1 cellular context compared by ENCODE assay signal in the genomic region with DNA sequence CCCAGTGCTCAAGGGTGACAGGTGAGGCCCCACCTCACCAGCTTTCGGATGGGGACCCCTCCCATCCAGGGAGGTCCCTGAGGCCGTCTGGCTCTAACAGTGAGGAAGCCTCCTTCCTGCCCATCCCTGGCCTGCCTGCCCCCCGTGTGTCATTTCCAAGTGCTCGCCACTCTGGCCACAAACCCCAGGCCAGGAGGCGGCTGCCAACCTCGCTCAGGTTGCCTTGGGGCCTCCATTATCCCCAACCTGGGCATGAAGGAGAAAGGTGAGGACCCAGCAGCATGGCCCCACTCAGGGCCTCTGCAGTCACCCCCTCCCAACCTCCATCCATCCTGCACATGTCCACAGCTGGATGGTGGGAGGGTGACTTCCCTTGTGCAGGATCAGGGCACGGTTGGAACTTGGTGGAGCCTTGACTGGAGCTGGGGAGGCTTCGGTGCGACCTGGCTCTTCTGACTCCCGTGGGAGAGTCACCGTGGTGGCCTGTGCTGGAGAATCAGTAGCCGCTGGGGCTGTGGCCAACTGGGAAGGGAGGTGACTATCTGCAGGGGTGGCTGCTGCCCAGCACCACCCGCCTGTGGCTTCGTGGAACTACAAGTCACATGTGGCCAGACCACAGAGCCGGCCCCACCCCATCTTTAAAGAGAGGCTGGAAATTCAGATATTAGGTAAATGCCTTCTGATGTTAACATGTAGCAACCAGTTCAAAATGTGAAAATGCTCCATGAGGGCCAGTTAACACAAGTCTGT.
TF ChIP-seq lines count a peak whose summit lies in the region.

No MANE protein-coding gene starts in this region.

TF ChIP-seq in HepG2, 621 proteins besides CTCF, POLR2A, EP300 and RAD21 (continued from another document):
- TF ChIP-seq, protein P1, sequence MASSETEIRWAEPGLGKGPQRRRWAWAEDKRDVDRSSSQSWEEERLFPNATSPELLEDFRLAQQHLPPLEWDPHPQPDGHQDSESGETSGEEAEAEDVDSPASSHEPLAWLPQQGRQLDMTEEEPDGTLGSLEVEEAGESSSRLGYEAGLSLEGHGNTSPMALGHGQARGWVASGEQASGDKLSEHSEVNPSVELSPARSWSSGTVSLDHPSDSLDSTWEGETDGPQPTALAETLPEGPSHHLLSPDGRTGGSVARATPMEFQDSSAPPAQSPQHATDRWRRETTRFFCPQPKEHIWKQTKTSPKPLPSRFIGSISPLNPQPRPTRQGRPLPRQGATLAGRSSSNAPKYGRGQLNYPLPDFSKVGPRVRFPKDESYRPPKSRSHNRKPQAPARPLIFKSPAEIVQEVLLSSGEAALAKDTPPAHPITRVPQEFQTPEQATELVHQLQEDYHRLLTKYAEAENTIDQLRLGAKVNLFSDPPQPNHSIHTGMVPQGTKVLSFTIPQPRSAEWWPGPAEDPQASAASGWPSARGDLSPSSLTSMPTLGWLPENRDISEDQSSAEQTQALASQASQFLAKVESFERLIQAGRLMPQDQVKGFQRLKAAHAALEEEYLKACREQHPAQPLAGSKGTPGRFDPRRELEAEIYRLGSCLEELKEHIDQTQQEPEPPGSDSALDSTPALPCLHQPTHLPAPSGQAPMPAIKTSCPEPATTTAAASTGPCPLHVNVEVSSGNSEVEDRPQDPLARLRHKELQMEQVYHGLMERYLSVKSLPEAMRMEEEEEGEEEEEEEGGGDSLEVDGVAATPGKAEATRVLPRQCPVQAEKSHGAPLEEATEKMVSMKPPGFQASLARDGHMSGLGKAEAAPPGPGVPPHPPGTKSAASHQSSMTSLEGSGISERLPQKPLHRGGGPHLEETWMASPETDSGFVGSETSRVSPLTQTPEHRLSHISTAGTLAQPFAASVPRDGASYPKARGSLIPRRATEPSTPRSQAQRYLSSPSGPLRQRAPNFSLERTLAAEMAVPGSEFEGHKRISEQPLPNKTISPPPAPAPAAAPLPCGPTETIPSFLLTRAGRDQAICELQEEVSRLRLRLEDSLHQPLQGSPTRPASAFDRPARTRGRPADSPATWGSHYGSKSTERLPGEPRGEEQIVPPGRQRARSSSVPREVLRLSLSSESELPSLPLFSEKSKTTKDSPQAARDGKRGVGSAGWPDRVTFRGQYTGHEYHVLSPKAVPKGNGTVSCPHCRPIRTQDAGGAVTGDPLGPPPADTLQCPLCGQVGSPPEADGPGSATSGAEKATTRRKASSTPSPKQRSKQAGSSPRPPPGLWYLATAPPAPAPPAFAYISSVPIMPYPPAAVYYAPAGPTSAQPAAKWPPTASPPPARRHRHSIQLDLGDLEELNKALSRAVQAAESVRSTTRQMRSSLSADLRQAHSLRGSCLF (CRISPR knock-in tag; IDR thresholded peaks at IDR 0.05; ENCODE audit: borderline replicate concordance) = no peak
- no peak for TF ChIP-seq TARDBP (CRISPR knock-in tag; IDR thresholded peaks at IDR 0.05)
- TF ChIP-seq, protein P2, sequence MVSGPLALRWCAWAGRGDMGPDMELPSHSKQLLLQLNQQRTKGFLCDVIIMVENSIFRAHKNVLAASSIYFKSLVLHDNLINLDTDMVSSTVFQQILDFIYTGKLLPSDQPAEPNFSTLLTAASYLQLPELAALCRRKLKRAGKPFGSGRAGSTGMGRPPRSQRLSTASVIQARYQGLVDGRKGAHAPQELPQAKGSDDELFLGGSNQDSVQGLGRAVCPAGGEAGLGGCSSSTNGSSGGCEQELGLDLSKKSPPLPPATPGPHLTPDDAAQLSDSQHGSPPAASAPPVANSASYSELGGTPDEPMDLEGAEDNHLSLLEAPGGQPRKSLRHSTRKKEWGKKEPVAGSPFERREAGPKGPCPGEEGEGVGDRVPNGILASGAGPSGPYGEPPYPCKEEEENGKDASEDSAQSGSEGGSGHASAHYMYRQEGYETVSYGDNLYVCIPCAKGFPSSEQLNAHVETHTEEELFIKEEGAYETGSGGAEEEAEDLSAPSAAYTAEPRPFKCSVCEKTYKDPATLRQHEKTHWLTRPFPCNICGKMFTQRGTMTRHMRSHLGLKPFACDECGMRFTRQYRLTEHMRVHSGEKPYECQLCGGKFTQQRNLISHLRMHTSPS (CRISPR knock-in tag; IDR thresholded peaks at IDR 0.05; ENCODE audit: low read depth) = no peak
- TF ChIP-seq, protein P3, sequence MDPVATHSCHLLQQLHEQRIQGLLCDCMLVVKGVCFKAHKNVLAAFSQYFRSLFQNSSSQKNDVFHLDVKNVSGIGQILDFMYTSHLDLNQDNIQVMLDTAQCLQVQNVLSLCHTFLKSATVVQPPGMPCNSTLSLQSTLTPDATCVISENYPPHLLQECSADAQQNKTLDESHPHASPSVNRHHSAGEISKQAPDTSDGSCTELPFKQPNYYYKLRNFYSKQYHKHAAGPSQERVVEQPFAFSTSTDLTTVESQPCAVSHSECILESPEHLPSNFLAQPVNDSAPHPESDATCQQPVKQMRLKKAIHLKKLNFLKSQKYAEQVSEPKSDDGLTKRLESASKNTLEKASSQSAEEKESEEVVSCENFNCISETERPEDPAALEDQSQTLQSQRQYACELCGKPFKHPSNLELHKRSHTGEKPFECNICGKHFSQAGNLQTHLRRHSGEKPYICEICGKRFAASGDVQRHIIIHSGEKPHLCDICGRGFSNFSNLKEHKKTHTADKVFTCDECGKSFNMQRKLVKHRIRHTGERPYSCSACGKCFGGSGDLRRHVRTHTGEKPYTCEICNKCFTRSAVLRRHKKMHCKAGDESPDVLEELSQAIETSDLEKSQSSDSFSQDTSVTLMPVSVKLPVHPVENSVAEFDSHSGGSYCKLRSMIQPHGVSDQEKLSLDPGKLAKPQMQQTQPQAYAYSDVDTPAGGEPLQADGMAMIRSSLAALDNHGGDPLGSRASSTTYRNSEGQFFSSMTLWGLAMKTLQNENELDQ (CRISPR knock-in tag; IDR thresholded peaks at IDR 0.05; ENCODE audit: borderline replicate concordance) = no peak
- TF ChIP-seq, protein P4, sequence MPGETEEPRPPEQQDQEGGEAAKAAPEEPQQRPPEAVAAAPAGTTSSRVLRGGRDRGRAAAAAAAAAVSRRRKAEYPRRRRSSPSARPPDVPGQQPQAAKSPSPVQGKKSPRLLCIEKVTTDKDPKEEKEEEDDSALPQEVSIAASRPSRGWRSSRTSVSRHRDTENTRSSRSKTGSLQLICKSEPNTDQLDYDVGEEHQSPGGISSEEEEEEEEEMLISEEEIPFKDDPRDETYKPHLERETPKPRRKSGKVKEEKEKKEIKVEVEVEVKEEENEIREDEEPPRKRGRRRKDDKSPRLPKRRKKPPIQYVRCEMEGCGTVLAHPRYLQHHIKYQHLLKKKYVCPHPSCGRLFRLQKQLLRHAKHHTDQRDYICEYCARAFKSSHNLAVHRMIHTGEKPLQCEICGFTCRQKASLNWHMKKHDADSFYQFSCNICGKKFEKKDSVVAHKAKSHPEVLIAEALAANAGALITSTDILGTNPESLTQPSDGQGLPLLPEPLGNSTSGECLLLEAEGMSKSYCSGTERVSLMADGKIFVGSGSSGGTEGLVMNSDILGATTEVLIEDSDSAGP (CRISPR knock-in tag; IDR thresholded peaks at IDR 0.05; ENCODE audit: borderline replicate concordance) = no peak
- TF ChIP-seq ZNF720 (CRISPR knock-in tag; IDR thresholded peaks at IDR 0.05) = no peak
- no peak for TF ChIP-seq HOXA7 (CRISPR knock-in tag; IDR thresholded peaks at IDR 0.05)
- no peak for TF ChIP-seq ZNF737 (CRISPR knock-in tag; IDR thresholded peaks at IDR 0.05; ENCODE audit: borderline replicate concordance)
- no peak for TF ChIP-seq ZNF367 (CRISPR knock-in tag; IDR thresholded peaks at IDR 0.05; ENCODE audit: borderline replicate concordance)
- no peak for TF ChIP-seq ZSCAN29 (CRISPR knock-in tag; conservative IDR thresholded peaks at IDR 0.05)
- TF ChIP-seq, protein P5, sequence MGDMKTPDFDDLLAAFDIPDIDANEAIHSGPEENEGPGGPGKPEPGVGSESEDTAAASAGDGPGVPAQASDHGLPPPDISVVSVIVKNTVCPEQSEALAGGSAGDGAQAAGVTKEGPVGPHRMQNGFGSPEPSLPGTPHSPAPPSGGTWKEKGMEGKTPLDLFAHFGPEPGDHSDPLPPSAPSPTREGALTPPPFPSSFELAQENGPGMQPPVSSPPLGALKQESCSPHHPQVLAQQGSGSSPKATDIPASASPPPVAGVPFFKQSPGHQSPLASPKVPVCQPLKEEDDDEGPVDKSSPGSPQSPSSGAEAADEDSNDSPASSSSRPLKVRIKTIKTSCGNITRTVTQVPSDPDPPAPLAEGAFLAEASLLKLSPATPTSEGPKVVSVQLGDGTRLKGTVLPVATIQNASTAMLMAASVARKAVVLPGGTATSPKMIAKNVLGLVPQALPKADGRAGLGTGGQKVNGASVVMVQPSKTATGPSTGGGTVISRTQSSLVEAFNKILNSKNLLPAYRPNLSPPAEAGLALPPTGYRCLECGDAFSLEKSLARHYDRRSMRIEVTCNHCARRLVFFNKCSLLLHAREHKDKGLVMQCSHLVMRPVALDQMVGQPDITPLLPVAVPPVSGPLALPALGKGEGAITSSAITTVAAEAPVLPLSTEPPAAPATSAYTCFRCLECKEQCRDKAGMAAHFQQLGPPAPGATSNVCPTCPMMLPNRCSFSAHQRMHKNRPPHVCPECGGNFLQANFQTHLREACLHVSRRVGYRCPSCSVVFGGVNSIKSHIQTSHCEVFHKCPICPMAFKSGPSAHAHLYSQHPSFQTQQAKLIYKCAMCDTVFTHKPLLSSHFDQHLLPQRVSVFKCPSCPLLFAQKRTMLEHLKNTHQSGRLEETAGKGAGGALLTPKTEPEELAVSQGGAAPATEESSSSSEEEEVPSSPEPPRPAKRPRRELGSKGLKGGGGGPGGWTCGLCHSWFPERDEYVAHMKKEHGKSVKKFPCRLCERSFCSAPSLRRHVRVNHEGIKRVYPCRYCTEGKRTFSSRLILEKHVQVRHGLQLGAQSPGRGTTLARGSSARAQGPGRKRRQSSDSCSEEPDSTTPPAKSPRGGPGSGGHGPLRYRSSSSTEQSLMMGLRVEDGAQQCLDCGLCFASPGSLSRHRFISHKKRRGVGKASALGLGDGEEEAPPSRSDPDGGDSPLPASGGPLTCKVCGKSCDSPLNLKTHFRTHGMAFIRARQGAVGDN (CRISPR knock-in tag; IDR thresholded peaks at IDR 0.05) = no peak
